28 cellular contexts compared by ENCODE assay signal in genomic region chr18:5449858-5450509, GRCh38.
"Had no signal": no experiment of that assay in that cellular context is flagged by ENCODE, and none has a peak within 500 bp of the region (broad histone marks: within the 10 kb centered on the region; RNA-seq: fewer than 3 reads in every experiment).

No MANE protein-coding gene starts in this region.

- H3K27me3 ChIP-seq: adrenal gland, body of pancreas, breast epithelium had no signal

- H3K9ac ChIP-seq: KMS-11 had no signal

- H3K4me2 ChIP-seq: KMS-11 had no signal

- FAIRE-seq: astrocyte had no signal

- ATAC-seq: activated naive CD4-positive, alpha-beta T cell treated with anti-CD3 and anti-CD28 coated beads, Interleukin-2, amount 50 U/mL, for 72 hours; activated T-cell treated with anti-CD3 and anti-CD28 coated beads, Interleukin-2, amount 50 U/mL, for 4 hours; body of pancreas had no signal

- H3K9me3 ChIP-seq: adrenal gland, body of pancreas, breast epithelium had no signal

- DNase-seq: activated B cell treated with CpG ODN at 0.5 μM for 24 hours; activated CD4-positive, alpha-beta memory T cell treated with anti-CD3 and anti-CD28 coated beads for 36 hours; activated CD4-positive, alpha-beta T cell treated with anti-CD3 and anti-CD28 coated beads for 4 hours; activated CD4-positive, alpha-beta T cell treated with anti-CD3 and anti-CD28 coated beads, Interleukin-2, amount 50 U/mL, for 1 hour; activated CD4-positive, CD25-positive, alpha-beta regulatory T cell treated with anti-CD3 and anti-CD28 coated beads, Interleukin-2, amount 50 U/mL, for 72 hours; activated CD8-positive, alpha-beta memory T cell treated with anti-CD3 and anti-CD28 coated beads, Interleukin-2, amount 50 U/mL, for 4 hours; activated gamma-delta T cell treated with Interleukin-2 at 50 U/mL for 16 hours; activated naive CD4-positive, alpha-beta T cell treated with anti-CD3 and anti-CD28 coated beads for 36 hours; activated T-cell treated with anti-CD3 and anti-CD28 coated beads for 4 hours; activated T-cell treated with anti-CD3 and anti-CD28 coated beads, Interleukin-2, amount 50 U/mL, for 4 hours; adrenal gland; body of pancreas; caudate nucleus; cerebellar nuclear complex; MM.1S; NCI-H1048; NCI-H1105 treated with DMSO at 0.1 percent for 48 hours; NCI-H1436; NCI-H1694; NCI-H1930; NCI-H2081 treated with DMSO at 0.1 percent for 48 hours; NCI-H345; NCI-H524 treated with DMSO at 0.1 percent for 48 hours; Right ventricle myocardium superior had no signal

- H3K4me1 ChIP-seq: body of pancreas, breast epithelium had no signal

- H3K4me3 ChIP-seq: adrenal gland, body of pancreas, breast epithelium had no signal

- H3K27ac ChIP-seq: adrenal gland, body of pancreas, breast epithelium, KMS-11 had no signal

- H3K36me3 ChIP-seq: adrenal gland, breast epithelium had no signal
